Comparison of ENCODE assay signal across 1 cellular context in the genomic region with DNA sequence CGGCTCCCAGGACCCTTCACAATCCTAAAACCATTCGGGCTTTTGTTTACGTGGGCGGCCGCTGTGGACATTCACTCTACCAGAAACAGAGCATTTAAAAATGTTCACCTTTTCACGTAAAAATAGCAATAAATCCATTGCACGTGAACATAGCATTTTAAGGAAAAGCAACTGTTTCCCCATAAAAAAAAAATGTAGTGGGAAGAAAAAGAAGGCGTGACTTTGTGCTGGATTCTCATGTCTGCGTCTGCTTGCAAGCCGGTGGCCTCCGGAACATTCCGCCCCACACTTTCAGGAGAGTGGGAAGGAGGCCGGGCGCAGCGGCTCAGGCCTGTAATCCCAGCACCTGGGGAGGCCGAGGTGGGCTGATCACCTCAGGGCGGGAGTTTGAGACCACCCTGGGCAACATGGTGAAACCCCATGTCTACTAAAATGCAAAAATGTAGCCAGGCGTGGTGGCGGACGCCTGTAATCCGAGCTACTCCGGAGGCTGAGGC.
TF ChIP-seq lines count a peak whose summit lies in the region.

No MANE protein-coding gene starts in this region.

TF ChIP-seq in WTC11, 78 proteins besides CTCF, POLR2A, EP300 and RAD21 (continued from another document):
- TF ChIP-seq ZNF232 (CRISPR knock-in tag; IDR thresholded peaks at IDR 0.05) (no peak), IRF2 (CRISPR knock-in tag; IDR thresholded peaks at IDR 0.05; ENCODE audit: borderline replicate concordance, low read depth) (no peak), OVOL2 (CRISPR knock-in tag; IDR thresholded peaks at IDR 0.05; ENCODE audit: borderline replicate concordance) (no peak), JUN (CRISPR knock-in tag; IDR thresholded peaks at IDR 0.05) (no peak), NR3C1 (CRISPR knock-in tag; conservative IDR thresholded peaks at IDR 0.05; ENCODE audit: low read depth) (no peak)
- TF ChIP-seq, protein P1, sequence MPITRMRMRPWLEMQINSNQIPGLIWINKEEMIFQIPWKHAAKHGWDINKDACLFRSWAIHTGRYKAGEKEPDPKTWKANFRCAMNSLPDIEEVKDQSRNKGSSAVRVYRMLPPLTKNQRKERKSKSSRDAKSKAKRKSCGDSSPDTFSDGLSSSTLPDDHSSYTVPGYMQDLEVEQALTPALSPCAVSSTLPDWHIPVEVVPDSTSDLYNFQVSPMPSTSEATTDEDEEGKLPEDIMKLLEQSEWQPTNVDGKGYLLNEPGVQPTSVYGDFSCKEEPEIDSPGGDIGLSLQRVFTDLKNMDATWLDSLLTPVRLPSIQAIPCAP (CRISPR knock-in tag; IDR thresholded peaks at IDR 0.05) = no peak
